Comparison of ENCODE assay signal across 19 cellular contexts in genomic region chr14:28704153-28704552, GRCh38.
DNase-seq lines count a peak whose midpoint lies in the region; ATAC-seq and TF ChIP-seq lines count a peak whose summit lies in the region.
"Had no signal": no experiment of that assay in that cellular context is flagged by ENCODE, and none has a peak within 500 bp of the region (broad histone marks: within the 10 kb centered on the region; RNA-seq: fewer than 3 reads in every experiment).

No MANE protein-coding gene starts in this region.

- H3K4me1 ChIP-seq in ACC112 (ENCODE audit: control insufficient read depth, insufficient read depth, low read length, unreplicated experiment) (peaks cover 18% of the 10 kb centered on the region), Karpas-422 (ENCODE audit: low read length) (no peaks in the 10 kb centered on the region), smooth muscle cell (ENCODE audit: low read depth) (no peaks in the 10 kb centered on the region)
- H3K4me1 ChIP-seq: Caco-2 had no signal

- H2AFZ ChIP-seq in ACC112 (ENCODE audit: low read length, unreplicated experiment) (peak overlapping the region; percentile 47), Karpas-422 (ENCODE audit: low read length) (no peak overlapping the region), smooth muscle cell (ENCODE audit: low read depth) (no peak overlapping the region)

- no peaks in the 10 kb centered on the region for H3F3A ChIP-seq in smooth muscle cell (ENCODE audit: low read depth)

- H4K20me1 ChIP-seq in Karpas-422 (ENCODE audit: insufficient read depth, low read depth, low read length) (no peaks in the 10 kb centered on the region), smooth muscle cell (ENCODE audit: low read depth) (no peaks in the 10 kb centered on the region)

- no peaks in the 10 kb centered on the region for H3K9me2 ChIP-seq in Karpas-422 (replicated peaks; ENCODE audit: insufficient read depth, low read length)

- no peak overlapping the region for H3K4me3 ChIP-seq in ACC112 (ENCODE audit: low read depth, low read length)
- H3K4me3 ChIP-seq in fibroblast of the aortic adventitia (ENCODE audit: low read depth, low read length), result no peak overlapping the region
- H3K4me3 ChIP-seq in Karpas-422 (ENCODE audit: low read length), result no peak overlapping the region
- H3K4me3 ChIP-seq in smooth muscle cell, result no peak overlapping the region

- TF ChIP-seq CTCF in fibroblast of the aortic adventitia (IDR thresholded peaks at IDR 0.05; ENCODE audit: insufficient read depth, low read length), result no peak
- no peak for TF ChIP-seq CTCF in smooth muscle cell (IDR thresholded peaks at IDR 0.05; ENCODE audit: borderline replicate concordance, insufficient read depth, poor library complexity, severe bottlenecking)

- H3K27ac ChIP-seq in ACC112 (ENCODE audit: low read depth, low read length) (no peak overlapping the region), Karpas-422 (ENCODE audit: low read length) (no peak overlapping the region), smooth muscle cell (ENCODE audit: low read depth) (no peak overlapping the region)
- H3K27ac ChIP-seq: KMS-11 had no signal

- no peaks in the 10 kb centered on the region for H3K36me3 ChIP-seq in ACC112 (ENCODE audit: insufficient read depth, low read length)
- no peaks in the 10 kb centered on the region for H3K36me3 ChIP-seq in Karpas-422 (ENCODE audit: insufficient read depth, low read length)
- no peaks in the 10 kb centered on the region for H3K36me3 ChIP-seq in smooth muscle cell (ENCODE audit: low read depth)

- H3K4me2 ChIP-seq in Karpas-422 (ENCODE audit: low read depth, low read length, poor library complexity, severe bottlenecking), result no peak overlapping the region
- no peak overlapping the region for H3K4me2 ChIP-seq in smooth muscle cell
- H3K4me2 ChIP-seq: KMS-11 had no signal

- DNase-seq in LHCN-M2 (ENCODE audit: low read depth) (peak; percentile 49), amniotic epithelial cell (ENCODE audit: low read depth) (peak; percentile 26), fibroblast of the aortic adventitia (ENCODE audit: low read depth) (peak; percentile 1), Karpas-422 (no peak), smooth muscle cell (lab: John Stamatoyannopoulos, UW; ENCODE audit: unreplicated experiment) (no peak)
- no peak for DNase-seq in activated CD4-positive, alpha-beta T cell treated with anti-CD3 and anti-CD28 coated beads, Interleukin-2, amount 50 U/mL, for 1 hour
- DNase-seq: Caco-2; CD4-positive, alpha-beta T cell; GF-D8; MM.1S; NCI-H1092 treated with DMSO at 0.1 percent for 48 hours; NCI-H146; NCI-H2029 treated with DMSO at 0.1 percent for 48 hours; NCI-H2171 treated with DMSO at 0.1 percent for 48 hours; NCI-H446 treated with DMSO at 0.1 percent for 48 hours; SIG-M5 had no signal

- H3K27me3 ChIP-seq in ACC112 (ENCODE audit: insufficient read depth, low read length) (no peaks in the 10 kb centered on the region), Karpas-422 (ENCODE audit: low read length) (no peaks in the 10 kb centered on the region), smooth muscle cell (ENCODE audit: low read depth) (no peaks in the 10 kb centered on the region)

- H3K9ac ChIP-seq in Karpas-422 (ENCODE audit: low read length) (no peak overlapping the region), smooth muscle cell (ENCODE audit: low read depth) (no peak overlapping the region)
- H3K9ac ChIP-seq: KMS-11 had no signal

- H3K9me3 ChIP-seq in Karpas-422 (ENCODE audit: low read length), result peaks cover 63% of the 10 kb centered on the region
- H3K9me3 ChIP-seq in smooth muscle cell (replicated peaks; ENCODE audit: low read depth), result no peaks in the 10 kb centered on the region
- H3K9me3 ChIP-seq: Caco-2 had no signal

- no peak for ATAC-seq in GM21447 (IDR thresholded peaks at IDR 0.05; ENCODE audit: unreplicated experiment)

- H3K79me2 ChIP-seq in ACC112 (ENCODE audit: control insufficient read depth, insufficient read depth, low read length, unreplicated experiment), result no peaks in the 10 kb centered on the region
- no peaks in the 10 kb centered on the region for H3K79me2 ChIP-seq in Karpas-422 (ENCODE audit: low read length)
- H3K79me2 ChIP-seq in smooth muscle cell (ENCODE audit: low read depth), result no peaks in the 10 kb centered on the region

Comparison
In these comparisons a context has a peak if more than half of its experiments do, and no peak if none do; other contexts are left out.
1. DNase-seq: peak in LHCN-M2 (single experiment), amniotic epithelial cell (single experiment) and fibroblast of the aortic adventitia (single experiment); none in activated CD4-positive, alpha-beta T cell treated with anti-CD3 and anti-CD28 coated beads, Interleukin-2, amount 50 U/mL, for 1 hour (single experiment), Karpas-422 (single experiment) and smooth muscle cell (single experiment).